15 cellular contexts compared by ENCODE assay signal in genomic region chr4:10577018-10577417, GRCh38.
DNase-seq lines count a peak whose midpoint lies in the region; ATAC-seq, FAIRE-seq and TF ChIP-seq lines count a peak whose summit lies in the region.
"Had no signal": no experiment of that assay in that cellular context is flagged by ENCODE, and none has a peak within 500 bp of the region (broad histone marks: within the 10 kb centered on the region; RNA-seq: fewer than 3 reads in every experiment).

No MANE protein-coding gene starts in this region.

- DNase-seq in RPMI8226 (peak; percentile 38), right lobe of liver (no peak), NCI-H82 treated with DMSO at 0.1 percent for 48 hours (lab: John Stamatoyannopoulos, UW; ENCODE audit: unreplicated experiment) (no peak), SW480 (ENCODE audit: low spot score) (no peak), pancreas (no peak)
- DNase-seq: activated CD4-positive, alpha-beta T cell treated with anti-CD3 and anti-CD28 coated beads for 48 hours; Kasumi-1; natural killer cell; NCI-H510A; stimulated activated CD8-positive, alpha-beta memory T cell treated with anti-CD3 and anti-CD28 coated beads, Interleukin-4, amount 100 ng/mL, for 48 hours had no signal

- no peak for TF ChIP-seq POLR2A in right lobe of liver (IDR thresholded peaks at IDR 0.05)

- H3K4me1 ChIP-seq in right lobe of liver: no peaks in the 10 kb centered on the region
- H3K4me1 ChIP-seq in pancreas: no peaks in the 10 kb centered on the region

- WGBS in right lobe of liver (ENCODE audit: insufficient coverage, low coverage, low lambda C conversion rate, missing lambda C conversion rate): 0% methylated on average over 1 of the region's 1 CpG
- WGBS in pancreas, 2 donors: 0% methylated on average over 1 of the region's 1 CpG

- peak; percentile 60 for ATAC-seq in GM18870 (IDR thresholded peaks at IDR 0.05; ENCODE audit: unreplicated experiment)
- ATAC-seq in GM21447 (IDR thresholded peaks at IDR 0.05; ENCODE audit: unreplicated experiment): peak; percentile 87
- ATAC-seq in HG03060 (IDR thresholded peaks at IDR 0.05; ENCODE audit: low read depth, unreplicated experiment): peak; percentile 43
- no peak for ATAC-seq in right lobe of liver
- no peak for ATAC-seq in pancreas

- intact Hi-C loops in right lobe of liver (cut with DNase I): no loop called here
- intact Hi-C loops in pancreas (cut with DNase I): no loop called here

- H3K36me3 ChIP-seq in right lobe of liver (no peaks in the 10 kb centered on the region), pancreas (no peaks in the 10 kb centered on the region)

- H3K27ac ChIP-seq in right lobe of liver (no peak overlapping the region), pancreas (no peak overlapping the region)

- H3K27me3 ChIP-seq in right lobe of liver (no peaks in the 10 kb centered on the region), pancreas (peaks cover 0 to 8% (median 2%) of the 10 kb centered on the region in 4 donors)

- no peak for FAIRE-seq in pancreas (lab: Jason Lieb, UNC)
- FAIRE-seq: colon, keratinocyte had no signal

- H3K9me3 ChIP-seq in right lobe of liver (no peaks in the 10 kb centered on the region), pancreas (no peaks in the 10 kb centered on the region)

- no peak for TF ChIP-seq CTCF in right lobe of liver (IDR thresholded peaks at IDR 0.05)
- TF ChIP-seq CTCF in pancreas (IDR thresholded peaks at IDR 0.05): no peak

- H3K4me3 ChIP-seq in right lobe of liver (no peak overlapping the region), pancreas (no peak overlapping the region)

Comparison
In these comparisons a context has a peak if more than half of its experiments do, and no peak if none do; other contexts are left out.
1. ATAC-seq: peak in GM18870 (single experiment), GM21447 (single experiment) and HG03060 (single experiment); none in right lobe of liver (0 of 4) and pancreas (0 of 4).